Comparison of ENCODE assay signal across 20 cellular contexts in the genomic region with DNA sequence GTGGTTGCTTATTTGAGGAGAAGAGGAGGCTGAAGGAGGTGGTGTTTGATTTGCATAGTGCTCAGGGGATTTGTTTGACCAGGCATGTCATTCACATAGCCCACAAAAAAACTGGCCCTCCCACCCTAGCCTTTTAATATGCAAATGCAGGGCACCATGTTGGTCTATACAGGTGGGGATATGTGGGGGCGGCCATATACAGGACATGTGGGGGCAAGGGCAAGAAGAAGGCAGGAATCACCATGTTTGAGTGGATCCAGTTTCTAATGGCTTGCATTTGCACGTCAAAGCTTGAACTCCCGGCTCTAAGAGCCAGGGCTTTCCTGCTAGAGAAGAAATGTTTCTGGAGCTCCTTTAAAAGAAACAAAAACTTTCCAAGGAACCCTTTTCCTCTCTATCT.
A peak's percentile ranks its signal among the peaks of the same experiment; 100 is the strongest.
DNase-seq lines count a peak whose midpoint lies in the region; FAIRE-seq and TF ChIP-seq lines count a peak whose summit lies in the region.
"Had no signal": no experiment of that assay in that cellular context is flagged by ENCODE, and none has a peak within 500 bp of the region (broad histone marks: within the 10 kb centered on the region; RNA-seq: fewer than 3 reads in every experiment).

No MANE protein-coding gene starts in this region.

- H3K9me3 ChIP-seq in H9 (ENCODE audit: control insufficient read depth, low read depth, low read length): no peaks in the 10 kb centered on the region
- peaks cover 9 to 11% of the 10 kb centered on the region in 2 experiments; a peak in 3 of 4 replicates for H3K9me3 ChIP-seq in H1 (ENCODE audit: insufficient read depth in 2 of 2, low read depth in 1 of 2, low read length in 1 of 2)
- peaks cover 18% of the 10 kb centered on the region for H3K9me3 ChIP-seq in iPS-18a (ENCODE audit: control insufficient read depth, low read depth, low read length)
- H3K9me3 ChIP-seq: BE2C, SJSA1 had no signal

- H3K27ac ChIP-seq in H9 (ENCODE audit: insufficient read length, low read depth, low read length) (peak overlapping the region; percentile 67), H1 (ENCODE audit: low read depth, low read length) (no peak overlapping the region), iPS-18a (ENCODE audit: low read length) (peak overlapping the region; percentile 59)
- H3K27ac ChIP-seq: KMS-11, SJSA1 had no signal

- TF ChIP-seq EP300 in H1 (IDR thresholded peaks at IDR 0.05; ENCODE audit: borderline replicate concordance in 1 of 2, low read depth in 2 of 2, low read length in 2 of 2): no peak

- H3K36me3 Mint-ChIP-seq in H9 (ENCODE audit: insufficient read depth in 1 of 3, low read depth in 3 of 3): peaks cover 28 to 47% (median 33%) of the 10 kb centered on the region in 3 experiments

- FAIRE-seq in H1 (lab: Jason Lieb, UNC): no peak
- FAIRE-seq: D721Med had no signal

- no peak overlapping the region for H2BK12ac ChIP-seq in H9 (ENCODE audit: insufficient read length, low read depth, low read length)
- H2BK12ac ChIP-seq in H1 (ENCODE audit: low read depth, low read length): no peak overlapping the region

- H3K4me2 ChIP-seq in H9 (ENCODE audit: insufficient read depth, insufficient read length, low read length) (peak overlapping the region; percentile 29), H1 (ENCODE audit: insufficient read depth in 1 of 2, low read depth in 2 of 2, low read length in 2 of 2) (peak overlapping the region; percentile 22 to 23; a peak in 2 of 4 replicates)
- H3K4me2 ChIP-seq: KMS-11 had no signal

- TF ChIP-seq CTCF in H9 (conservative IDR thresholded peaks at IDR 0.05) (no peak), H1 (IDR thresholded peaks at IDR 0.05; ENCODE audit: control extremely low read depth in 1 of 3, insufficient read depth in 1 of 3, low read depth in 1 of 3, low read length in 3 of 3) (no peak)

- H3K9ac ChIP-seq in H9 (ENCODE audit: extremely low read depth, insufficient read length, low read length) (no peak overlapping the region), H1 (replicated peaks in 1 of 4; ENCODE audit: extremely low read depth in 1 of 4, low read depth in 3 of 4, low read length in 3 of 4) (no peak overlapping the region), iPS-18a (ENCODE audit: low read length) (peak overlapping the region; percentile 50)
- H3K9ac ChIP-seq: KMS-11 had no signal

- H4K5ac ChIP-seq in H9 (ENCODE audit: insufficient read length, low read depth, low read length): no peak overlapping the region
- no peak overlapping the region for H4K5ac ChIP-seq in H1 (ENCODE audit: insufficient read length, low read depth, low read length)

- H3T11ph ChIP-seq in H9 (ENCODE audit: low read length): no peak overlapping the region

- POLR2A ChIA-PET in H1 (lab: Charles Lee; ENCODE audit: partially characterized antibody): interaction anchor here (1.0 to 1.3 kb wide), 2 partner anchors 8 to 10 kb away, joined by 3 read pairs; no protein-coding TSS in a partner anchor

- no peak overlapping the region for H3K4me3 Mint-ChIP-seq in H9

- H2BK15ac ChIP-seq in H9 (ENCODE audit: low read depth, low read length): no peak overlapping the region
- H2BK15ac ChIP-seq in H1 (ENCODE audit: low read length): no peak overlapping the region

- H3K79me1 ChIP-seq in H9 (ENCODE audit: insufficient read depth, low read depth, low read length, poor library complexity, severe bottlenecking) (no peaks in the 10 kb centered on the region), H1 (ENCODE audit: low read depth, low read length) (no peaks in the 10 kb centered on the region)

- no peak overlapping the region for H2BK5ac ChIP-seq in H9 (ENCODE audit: insufficient read length, low read length)
- peak overlapping the region; percentile 22; the same call in 1 of the 2 replicates for H2BK5ac ChIP-seq in H1 (ENCODE audit: low read depth, low read length)

- H3K4me3 ChIP-seq in H1 (ENCODE audit: extremely low read depth in 1 of 4, insufficient read depth in 2 of 4, low read depth in 3 of 4, low read length in 4 of 4) (peak overlapping the region in 1 of 4 experiments; percentile 34; a peak in 1 of 8 replicates), iPS-18a (ENCODE audit: low read length) (no peak overlapping the region)
- H3K4me3 ChIP-seq: SJSA1 had no signal

- no peak overlapping the region for H3K18ac ChIP-seq in H9 (ENCODE audit: insufficient read length, low read depth, low read length)
- no peak overlapping the region for H3K18ac ChIP-seq in H1 (ENCODE audit: extremely low read depth, low read length)

- H4K91ac ChIP-seq in H9 (ENCODE audit: insufficient read length, low read depth, low read length) (no peak overlapping the region), H1 (replicated peaks; ENCODE audit: insufficient read length, low read length) (no peak overlapping the region)

- H3K23ac ChIP-seq in H9 (ENCODE audit: insufficient read length, low read depth, low read length): no peak overlapping the region
- no peak overlapping the region for H3K23ac ChIP-seq in H1 (ENCODE audit: insufficient read length)

- CTCF ChIA-PET in H1 (lab: Charles Lee; ENCODE audit: partially characterized antibody): no interaction called here

- peak overlapping the region; percentile 78 to 94 (median 88) for H3K27ac Mint-ChIP-seq in H9

- H2AK5ac ChIP-seq in H9 (ENCODE audit: insufficient read length, low read length) (no peak overlapping the region), H1 (ENCODE audit: low read depth, low read length) (no peak overlapping the region)

- H3K4me1 Mint-ChIP-seq in H9: peaks cover 48 to 52% of the 10 kb centered on the region in 2 experiments

- H3K79me2 ChIP-seq in H9 (ENCODE audit: insufficient read depth, low read length) (no peaks in the 10 kb centered on the region), H1 (ENCODE audit: control insufficient read depth in 1 of 2, insufficient read depth in 2 of 2, low read length in 2 of 2) (no peaks in the 10 kb centered on the region)

- no peaks in the 10 kb centered on the region for H3K23me2 ChIP-seq in H9 (ENCODE audit: insufficient read length, low read depth, low read length, poor library complexity, severe bottlenecking)
- no peaks in the 10 kb centered on the region; the same call in 1 of the 2 replicates for H3K23me2 ChIP-seq in H1 (ENCODE audit: low read depth, low read length)

- WGBS in H9 (ENCODE audit: extremely low coverage, insufficient read length, low lambda C conversion rate): no CpG with 5 or more reads among the region's 3 CpGs
- 53% methylated on average over 3 of the region's 3 CpGs; no CpG with 5 or more reads in 1 of the 2 experiments for WGBS in H1 (ENCODE audit: extremely low coverage in 1 of 2, insufficient coverage in 1 of 2, insufficient read length in 1 of 2, insufficient replicate concordance in 2 of 2, low coverage in 1 of 2, low lambda C conversion rate in 2 of 2, missing lambda C conversion rate in 1 of 2), 2 experiments

- H2BK20ac ChIP-seq in H9 (ENCODE audit: low read depth, low read length, poor library complexity, severe bottlenecking) (no peak overlapping the region), H1 (ENCODE audit: low read length) (no peak overlapping the region)

- H4K8ac ChIP-seq in H9 (replicated peaks; ENCODE audit: insufficient read length, low read depth, low read length) (no peak overlapping the region), H1 (ENCODE audit: extremely low read depth, insufficient read depth, low read length) (no peak overlapping the region)

- H3K56ac ChIP-seq in H9 (ENCODE audit: insufficient read length, low read depth, low read length) (no peak overlapping the region), H1 (replicated peaks; ENCODE audit: insufficient read length, low read depth, low read length) (no peak overlapping the region)

- no peak overlapping the region for H3K14ac ChIP-seq in H9 (ENCODE audit: insufficient read depth, low read length)
- no peak overlapping the region for H3K14ac ChIP-seq in H1 (ENCODE audit: insufficient read length)

- H3K36me3 ChIP-seq in H1 (ENCODE audit: control insufficient read depth in 2 of 4, insufficient read depth in 4 of 4, low read length in 3 of 4) (peaks cover 0 to 4% (median 0%) of the 10 kb centered on the region in 4 experiments; a peak in 1 of 8 replicates), iPS-18a (ENCODE audit: control insufficient read depth, low read depth, low read length) (peaks cover 4% of the 10 kb centered on the region)
- H3K36me3 ChIP-seq: BE2C, SJSA1 had no signal

- H3K4me1 ChIP-seq in H9 (ENCODE audit: insufficient read depth, low read length) (peaks cover 9% of the 10 kb centered on the region; the same call in 1 of the 2 replicates), H1 (replicated peaks in 1 of 4; ENCODE audit: control insufficient read depth in 3 of 4, insufficient read depth in 4 of 4, low read length in 3 of 4) (peaks cover 0 to 15% (median 7%) of the 10 kb centered on the region in 4 experiments; a peak in 3 of 7 replicates), iPS-18a (ENCODE audit: control insufficient read depth, low read depth, low read length) (peaks cover 22% of the 10 kb centered on the region)
- H3K4me1 ChIP-seq: BE2C, SJSA1 had no signal

- H2BK120ac ChIP-seq in H9 (ENCODE audit: low read depth, low read length, poor library complexity, severe bottlenecking) (no peak overlapping the region), H1 (replicated peaks; ENCODE audit: low read depth, low read length) (no peak overlapping the region)

- H2AFZ ChIP-seq in H9 (ENCODE audit: low read length) (no peak overlapping the region), H1 (ENCODE audit: low read length) (no peak overlapping the region)

- peaks cover 3% of the 10 kb centered on the region; the same call in 1 of the 2 replicates for H3K27me3 Mint-ChIP-seq in H9 (ENCODE audit: low read depth)

- H3K4ac ChIP-seq in H9 (ENCODE audit: low read depth, low read length): no peak overlapping the region
- H3K4ac ChIP-seq in H1 (replicated peaks; ENCODE audit: insufficient read length, low read depth, low read length): no peak overlapping the region

- H3K27me3 ChIP-seq in H9 (ENCODE audit: insufficient read depth, low read length): no peaks in the 10 kb centered on the region
- no peaks in the 10 kb centered on the region for H3K27me3 ChIP-seq in H1 (replicated peaks in 1 of 4; ENCODE audit: control insufficient read depth in 3 of 4, extremely low read depth in 1 of 4, insufficient read depth in 3 of 4, low read length in 3 of 4)
- H3K27me3 ChIP-seq in iPS-18a (ENCODE audit: control insufficient read depth, insufficient read depth, low read length): no peaks in the 10 kb centered on the region
- H3K27me3 ChIP-seq: BE2C, SJSA1 had no signal

- peaks cover 20 to 39% of the 10 kb centered on the region in 2 experiments for H3K9me3 Mint-ChIP-seq in H9

- H4K20me1 ChIP-seq in H9 (ENCODE audit: control insufficient read depth, insufficient read depth, insufficient read length) (no peaks in the 10 kb centered on the region), H1 (replicated peaks in 1 of 2; ENCODE audit: control insufficient read depth in 1 of 2, insufficient read depth in 2 of 2, low read length in 2 of 2) (no peaks in the 10 kb centered on the region)

- DNase-seq in H9: peak; percentile 81
- peak in 1 of 2 experiments; percentile 33 for DNase-seq in H1 (ENCODE audit: low read depth in 1 of 2, low spot score in 2 of 2)
- no peak for DNase-seq in NCI-H345 (lab: John Stamatoyannopoulos, UW)
- DNase-seq in medulla oblongata (ENCODE audit: extremely low spot score): no peak
- DNase-seq in pons (ENCODE audit: low spot score): no peak
- no peak for DNase-seq in NCI-H146 treated with DMSO at 0.1 percent for 48 hours (lab: John Stamatoyannopoulos, UW; ENCODE audit: unreplicated experiment)
- DNase-seq: BE2C, DMS53, EL, H7, IMR-90, NCI-H1092 treated with DMSO at 0.1 percent for 48 hours, NCI-H1436 treated with DMSO at 0.1 percent for 48 hours, NCI-H2029 treated with DMSO at 0.1 percent for 48 hours, NCI-H526, OCI-M1 had no signal

- TF ChIP-seq POLR2A in H1 (IDR thresholded peaks at IDR 0.05; ENCODE audit: control extremely low read depth in 1 of 2, low read depth in 2 of 2, low read length in 2 of 2): no peak

- TF ChIP-seq RAD21 in H1 (IDR thresholded peaks at IDR 0.05 in 1 of 2, conservative IDR thresholded peaks at IDR 0.05 in 1 of 2; ENCODE audit: low read depth in 2 of 2, low read length in 2 of 2): no peak
